1 cellular context compared by ENCODE assay signal in genomic region chr14:104536942-104537612, GRCh38.
TF ChIP-seq lines count a peak whose summit lies in the region.

No MANE protein-coding gene starts in this region.

TF ChIP-seq in H1, 55 proteins besides CTCF, POLR2A, EP300 and RAD21:
- no peak for TF ChIP-seq FOSL1 (IDR thresholded peaks at IDR 0.05; ENCODE audit: insufficient read depth, low read depth, low read length)
- TF ChIP-seq BACH1 (IDR thresholded peaks at IDR 0.05; ENCODE audit: low read length), result no peak
- no peak for TF ChIP-seq GTF2F1 (IDR thresholded peaks at IDR 0.05; ENCODE audit: borderline replicate concordance, low read depth, low read length)
- TF ChIP-seq ATF3 (IDR thresholded peaks at IDR 0.05; ENCODE audit: insufficient read depth, low read depth, low read length), result no peak
